In genomic region chr1:94863297-94863911, GRCh38 we compare ENCODE assay signal across 1 cellular context.
TF ChIP-seq lines count a peak whose summit lies in the region.

No MANE protein-coding gene starts in this region.

TF ChIP-seq in GM23338, 12 proteins besides CTCF, POLR2A, EP300 and RAD21 (continued from another document):
- TF ChIP-seq ZNF462 (CRISPR knock-in tag; IDR thresholded peaks at IDR 0.05) (no peak), POLR2AphosphoS5 (IDR thresholded peaks at IDR 0.05; ENCODE audit: low read depth) (no peak), STAT1 (IDR thresholded peaks at IDR 0.05; ENCODE audit: unreplicated experiment) (no peak), ZNF114 (CRISPR knock-in tag; IDR thresholded peaks at IDR 0.05) (no peak), NANOG (IDR thresholded peaks at IDR 0.05; ENCODE audit: borderline replicate concordance) (no peak), EZH2 (IDR thresholded peaks at IDR 0.05; ENCODE audit: low read depth, unreplicated experiment) (no peak), JUNB (IDR thresholded peaks at IDR 0.05; ENCODE audit: unreplicated experiment) (no peak), ETS1 (IDR thresholded peaks at IDR 0.05) (no peak), CREB1 (CRISPR knock-in tag; IDR thresholded peaks at IDR 0.05; ENCODE audit: low read depth) (no peak)
